8 cellular contexts compared by ENCODE assay signal in the genomic region with DNA sequence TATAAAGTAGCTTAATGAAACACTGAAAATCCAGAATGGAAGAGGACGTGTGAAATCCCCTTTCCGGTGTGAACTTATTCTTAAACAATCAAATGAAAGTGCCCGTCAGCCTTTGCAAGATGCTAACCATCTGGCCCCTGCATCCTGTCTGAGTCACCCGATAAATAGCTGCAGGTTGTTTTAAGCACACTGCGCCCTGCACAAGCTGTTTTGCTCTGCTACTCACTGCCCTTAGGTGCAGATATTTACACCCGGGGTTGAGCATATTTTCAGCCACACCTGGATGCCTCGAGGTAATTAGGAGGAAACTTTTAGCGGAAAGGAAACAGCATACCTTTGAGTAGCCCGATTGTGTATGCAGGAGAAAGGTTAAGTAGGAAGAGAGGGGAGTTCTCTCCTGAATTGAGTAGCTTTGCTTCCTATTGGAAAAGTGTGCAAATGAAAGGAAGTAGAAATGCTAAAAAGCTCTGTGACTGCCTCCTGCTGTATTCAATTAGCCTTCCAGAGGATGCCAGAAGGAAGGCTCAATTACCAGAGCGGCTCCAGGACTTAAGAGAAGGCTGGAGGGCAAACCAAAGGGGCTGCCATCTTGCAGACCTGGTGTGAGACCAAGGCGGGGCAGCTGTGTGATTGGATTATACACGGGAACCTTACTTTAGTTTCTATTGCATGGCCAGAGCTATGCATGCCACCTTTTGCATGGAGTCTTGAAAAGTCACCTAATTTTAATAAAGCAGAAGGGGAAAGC. TPM values are rescaled to one million over a fixed set of nuclear protein-coding genes. Genes with fewer than 3 reads are reported as not detected.
DNase-seq lines count a peak whose midpoint lies in the region; ATAC-seq and TF ChIP-seq lines count a peak whose summit lies in the region.

No MANE protein-coding gene starts in this region.

- peaks cover 2% of the 10 kb centered on the region for H3K27me3 Mint-ChIP-seq in nephron progenitor cell (ENCODE audit: low read depth, poor library complexity)

- peaks cover 21% of the 10 kb centered on the region for H3K4me1 Mint-ChIP-seq in nephron progenitor cell

- H3K4me3 Mint-ChIP-seq in nephron progenitor cell: no peak overlapping the region

- no peak for ATAC-seq in Right ventricle myocardium inferior
- peak; percentile 81 for ATAC-seq in HG03460 (IDR thresholded peaks at IDR 0.05; ENCODE audit: unreplicated experiment)
- peak; percentile 99 for ATAC-seq in RWPE2 (ENCODE audit: low read depth)
- ATAC-seq in HG02852 (IDR thresholded peaks at IDR 0.05; ENCODE audit: unreplicated experiment): no peak

- H3K27ac ChIP-seq in cardiac muscle cell: no peak overlapping the region
- H3K27ac ChIP-seq in RWPE2 (ENCODE audit: poor library complexity, severe bottlenecking): peak overlapping the region; percentile 88

- H3K27ac Mint-ChIP-seq in nephron progenitor cell: no peak overlapping the region

- no peaks in the 10 kb centered on the region for H3K9me3 ChIP-seq in cardiac muscle cell (ENCODE audit: low read depth)
- H3K9me3 ChIP-seq in RWPE2 (ENCODE audit: severe bottlenecking): no peaks in the 10 kb centered on the region

- H3K9me3 Mint-ChIP-seq in nephron progenitor cell: no peaks in the 10 kb centered on the region

- TF ChIP-seq CTCF in cardiac muscle cell (IDR thresholded peaks at IDR 0.05; ENCODE audit: low read depth, low read length) (peak; percentile 19), RWPE2 (IDR thresholded peaks at IDR 0.05; ENCODE audit: poor library complexity, severe bottlenecking) (peak; percentile 7), fibroblast of pulmonary artery (IDR thresholded peaks at IDR 0.05; ENCODE audit: low read length, missing control alignments) (peak; percentile 5), nephron progenitor cell (IDR thresholded peaks at IDR 0.05) (no peak)

- H3K36me3 ChIP-seq in cardiac muscle cell: no peaks in the 10 kb centered on the region
- H3K36me3 ChIP-seq in RWPE2 (ENCODE audit: low read depth): no peaks in the 10 kb centered on the region

- H3K4me1 ChIP-seq in cardiac muscle cell (ENCODE audit: low read depth) (peaks cover 8% of the 10 kb centered on the region), RWPE2 (ENCODE audit: insufficient read depth, poor library complexity, severe bottlenecking) (peaks cover 18% of the 10 kb centered on the region)

- H3K4me3 ChIP-seq in cardiac muscle cell (no peak overlapping the region), RWPE2 (ENCODE audit: severe bottlenecking) (no peak overlapping the region), fibroblast of pulmonary artery (replicated peaks; ENCODE audit: low read depth, low read length) (no peak overlapping the region)

- DNase-seq in cardiac muscle cell (ENCODE audit: low read depth in 1 of 2, low spot score in 1 of 2) (peak; percentile 28 to 84), Right ventricle myocardium inferior (ENCODE audit: missing footprints) (no peak), RWPE2 (ENCODE audit: low spot score) (peak; percentile 91), fibroblast of pulmonary artery (ENCODE audit: low read depth) (peak; percentile 78), nephron progenitor cell (no peak), germinal center (ENCODE audit: low spot score) (no peak)

- intact Hi-C loops in Right ventricle myocardium inferior (cut with DNase I): no loop called here

- H3K27me3 ChIP-seq in cardiac muscle cell: no peaks in the 10 kb centered on the region
- no peaks in the 10 kb centered on the region for H3K27me3 ChIP-seq in RWPE2 (ENCODE audit: insufficient read depth, poor library complexity, severe bottlenecking)

- H3K36me3 Mint-ChIP-seq in nephron progenitor cell (ENCODE audit: low read depth): no peaks in the 10 kb centered on the region

RNA-seq across cellular contexts. Expression of a gene that starts 42.5 kb away (rescaled TPM):
- total RNA-seq in cardiac muscle cell (5.5 and 12.6 TPM in 2 replicates), Right ventricle myocardium inferior (9.7 TPM)
- polyA plus RNA-seq in cardiac muscle cell: 3.0 and 5.1 TPM in 2 replicates

Comparison
In these comparisons a context has a peak if more than half of its experiments do, and no peak if none do; other contexts are left out.
1. DNase-seq: peak in cardiac muscle cell (2 of 2), RWPE2 (single experiment) and fibroblast of pulmonary artery (single experiment); none in Right ventricle myocardium inferior (single experiment), nephron progenitor cell (single experiment) and germinal center (single experiment).
2. ATAC-seq: peak in HG03460 (single experiment) and RWPE2 (single experiment); none in Right ventricle myocardium inferior (single experiment) and HG02852 (single experiment).